In genomic region chr4:76723916-76724315, GRCh38 we compare ENCODE assay signal across 1 cellular context.
TF ChIP-seq lines count a peak whose summit lies in the region.

No MANE protein-coding gene starts in this region.

TF ChIP-seq in HCT116, 20 proteins besides CTCF, POLR2A, EP300 and RAD21 (continued from another document):
- TF ChIP-seq, protein P1, sequence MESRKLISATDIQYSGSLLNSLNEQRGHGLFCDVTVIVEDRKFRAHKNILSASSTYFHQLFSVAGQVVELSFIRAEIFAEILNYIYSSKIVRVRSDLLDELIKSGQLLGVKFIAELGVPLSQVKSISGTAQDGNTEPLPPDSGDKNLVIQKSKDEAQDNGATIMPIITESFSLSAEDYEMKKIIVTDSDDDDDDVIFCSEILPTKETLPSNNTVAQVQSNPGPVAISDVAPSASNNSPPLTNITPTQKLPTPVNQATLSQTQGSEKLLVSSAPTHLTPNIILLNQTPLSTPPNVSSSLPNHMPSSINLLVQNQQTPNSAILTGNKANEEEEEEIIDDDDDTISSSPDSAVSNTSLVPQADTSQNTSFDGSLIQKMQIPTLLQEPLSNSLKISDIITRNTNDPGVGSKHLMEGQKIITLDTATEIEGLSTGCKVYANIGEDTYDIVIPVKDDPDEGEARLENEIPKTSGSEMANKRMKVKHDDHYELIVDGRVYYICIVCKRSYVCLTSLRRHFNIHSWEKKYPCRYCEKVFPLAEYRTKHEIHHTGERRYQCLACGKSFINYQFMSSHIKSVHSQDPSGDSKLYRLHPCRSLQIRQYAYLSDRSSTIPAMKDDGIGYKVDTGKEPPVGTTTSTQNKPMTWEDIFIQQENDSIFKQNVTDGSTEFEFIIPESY (IDR thresholded peaks at IDR 0.05; ENCODE audit: extremely low read depth, insufficient replicate concordance, low read length): no peak
- TF ChIP-seq TCF7L2 (IDR thresholded peaks at IDR 0.05; ENCODE audit: borderline replicate concordance, extremely low read depth, insufficient read depth, insufficient read length) (no peak), SRF (IDR thresholded peaks at IDR 0.05; ENCODE audit: low read depth) (0 out of 2 replicates have a peak, but pooled peaks have one; percentile 29)
